15 cellular contexts compared by ENCODE assay signal in the genomic region with DNA sequence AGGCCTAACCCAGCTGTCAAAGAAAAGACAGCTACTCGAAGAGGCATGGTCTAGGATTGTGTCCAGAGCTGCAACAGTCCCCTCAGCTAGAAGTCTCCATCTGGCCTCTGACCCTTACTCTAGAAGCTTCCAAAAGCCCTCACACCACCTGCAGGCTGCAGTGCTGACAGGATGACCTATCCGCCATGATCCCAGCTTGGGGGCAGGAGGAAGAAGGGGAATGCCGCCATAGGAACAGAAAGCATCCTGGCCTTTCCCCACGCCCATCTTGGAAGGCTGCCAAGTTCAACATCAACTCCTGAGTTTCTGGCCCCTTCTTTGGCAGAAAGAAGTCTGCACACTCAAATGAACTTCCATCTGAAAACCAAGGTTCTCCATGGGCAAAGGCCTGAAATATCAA.
DNase-seq lines count a peak whose midpoint lies in the region; ATAC-seq and TF ChIP-seq lines count a peak whose summit lies in the region.
"Had no signal": no experiment of that assay in that cellular context is flagged by ENCODE, and none has a peak within 500 bp of the region (broad histone marks: within the 10 kb centered on the region; RNA-seq: fewer than 3 reads in every experiment).

No MANE protein-coding gene starts in this region.

- H3K9me3 Mint-ChIP-seq in nephron: no peaks in the 10 kb centered on the region
- no peaks in the 10 kb centered on the region for H3K9me3 Mint-ChIP-seq in stimulated activated naive B cell treated with anti-CD40 and anti-IgM and Interleukin-4, amounts not matched to agents 10 μg/mL and 1 μg/mL and 100 μg/mL, for 72 hours
- H3K9me3 Mint-ChIP-seq: activated CD8-positive, alpha-beta T cell treated with anti-CD3 and anti-CD28 coated beads for 36 hours; naive B cell had no signal

- no peaks in the 10 kb centered on the region for H3K36me3 ChIP-seq in brain microvascular endothelial cell (replicated peaks)
- H3K36me3 ChIP-seq: ascending aorta, SJSA1, thoracic aorta had no signal

- in situ Hi-C loops in brain microvascular endothelial cell (cut with HindIII; ENCODE audit: low pct_ligation_motif_present, low sequenced_read_pairs): no loop called here

- H3K4me3 Mint-ChIP-seq in nephron: no peak overlapping the region
- H3K4me3 Mint-ChIP-seq in stimulated activated naive B cell treated with anti-CD40 and anti-IgM and Interleukin-4, amounts not matched to agents 10 μg/mL and 1 μg/mL and 100 μg/mL, for 72 hours: no peak overlapping the region
- H3K4me3 Mint-ChIP-seq: activated CD8-positive, alpha-beta T cell treated with anti-CD3 and anti-CD28 coated beads for 36 hours; naive B cell had no signal

- peak; percentile 36 for DNase-seq in EL
- DNase-seq in NCI-H1105 treated with DMSO at 0.1 percent for 48 hours (lab: John Stamatoyannopoulos, UW): peak; percentile 51
- peak; percentile 32 for DNase-seq in brain microvascular endothelial cell
- DNase-seq in stimulated activated naive B cell treated with anti-CD40 and anti-IgM and Interleukin-4, amounts not matched to agents 10 μg/mL and 1 μg/mL and 100 μg/mL, for 72 hours: no peak
- DNase-seq: activated CD8-positive, alpha-beta T cell treated with anti-CD3 and anti-CD28 coated beads for 36 hours; GDM1; glutamatergic neuron; naive B cell; stimulated activated CD4-positive, alpha-beta T cell treated with anti-CD3 and anti-CD28 coated beads, Interleukin-2, amount 100 ng/mL, for 48 hours had no signal

- no peaks in the 10 kb centered on the region for H3K27me3 ChIP-seq in brain microvascular endothelial cell (replicated peaks)
- H3K27me3 ChIP-seq: ascending aorta, SJSA1 had no signal

- peaks cover 36% of the 10 kb centered on the region for H3K4me1 Mint-ChIP-seq in nephron
- peaks cover 7 to 11% of the 10 kb centered on the region in 2 donors for H3K4me1 Mint-ChIP-seq in stimulated activated naive B cell treated with anti-CD40 and anti-IgM and Interleukin-4, amounts not matched to agents 10 μg/mL and 1 μg/mL and 100 μg/mL, for 72 hours

- peaks cover 16% of the 10 kb centered on the region for H3K27me3 Mint-ChIP-seq in nephron (ENCODE audit: low read depth)
- H3K27me3 Mint-ChIP-seq in stimulated activated naive B cell treated with anti-CD40 and anti-IgM and Interleukin-4, amounts not matched to agents 10 μg/mL and 1 μg/mL and 100 μg/mL, for 72 hours: peaks cover 17 to 20% of the 10 kb centered on the region in 2 donors
- H3K27me3 Mint-ChIP-seq: activated CD8-positive, alpha-beta T cell treated with anti-CD3 and anti-CD28 coated beads for 36 hours had no signal

- no peak overlapping the region for H3K27ac ChIP-seq in brain microvascular endothelial cell
- H3K27ac ChIP-seq: ascending aorta, SJSA1, thoracic aorta had no signal

- TF ChIP-seq CTCF in brain microvascular endothelial cell (IDR thresholded peaks at IDR 0.05; ENCODE audit: low read depth, low read length, missing control alignments) (no peak), nephron (IDR thresholded peaks at IDR 0.05; ENCODE audit: unreplicated experiment in 3 of 3) (no peak)

- no peaks in the 10 kb centered on the region for H3K36me3 Mint-ChIP-seq in nephron (ENCODE audit: low read depth)
- no peaks in the 10 kb centered on the region for H3K36me3 Mint-ChIP-seq in stimulated activated naive B cell treated with anti-CD40 and anti-IgM and Interleukin-4, amounts not matched to agents 10 μg/mL and 1 μg/mL and 100 μg/mL, for 72 hours
- H3K36me3 Mint-ChIP-seq: naive B cell had no signal

- H3K4me3 ChIP-seq in brain microvascular endothelial cell (ENCODE audit: low read depth, low read length): no peak overlapping the region
- H3K4me3 ChIP-seq: ascending aorta, SJSA1, thoracic aorta had no signal

- ATAC-seq in GM18502 (IDR thresholded peaks at IDR 0.05; ENCODE audit: poor library complexity, unreplicated experiment) (no peak), GM18517 (IDR thresholded peaks at IDR 0.05; ENCODE audit: unreplicated experiment) (no peak)
- no peak for ATAC-seq in stimulated activated naive B cell treated with anti-CD40 and anti-IgM and Interleukin-4, amounts not matched to agents 10 μg/mL and 1 μg/mL and 100 μg/mL, for 72 hours (replicated peaks)
- ATAC-seq: activated CD8-positive, alpha-beta T cell treated with anti-CD3 and anti-CD28 coated beads for 36 hours had no signal

- peak overlapping the region; percentile 46 to 82 (median 50) for H3K27ac Mint-ChIP-seq in nephron
- H3K27ac Mint-ChIP-seq in stimulated activated naive B cell treated with anti-CD40 and anti-IgM and Interleukin-4, amounts not matched to agents 10 μg/mL and 1 μg/mL and 100 μg/mL, for 72 hours: no peak overlapping the region
- H3K27ac Mint-ChIP-seq: activated CD8-positive, alpha-beta T cell treated with anti-CD3 and anti-CD28 coated beads for 36 hours; naive B cell had no signal
